Comparison of ENCODE assay signal across 18 cellular contexts in genomic region chr4:86848136-86848535, GRCh38. TPM values are rescaled to one million over a fixed set of nuclear protein-coding genes. Genes with fewer than 3 reads are reported as not detected.
A peak's percentile ranks its signal among the peaks of the same experiment; 100 is the strongest.
DNase-seq lines count a peak whose midpoint lies in the region; ATAC-seq, FAIRE-seq and TF ChIP-seq lines count a peak whose summit lies in the region.
"Had no signal": no experiment of that assay in that cellular context is flagged by ENCODE, and none has a peak within 500 bp of the region (broad histone marks: within the 10 kb centered on the region; RNA-seq: fewer than 3 reads in every experiment).

No MANE protein-coding gene starts in this region.

- H3K4me1 ChIP-seq in breast epithelium (no peaks in the 10 kb centered on the region), mammary epithelial cell (ENCODE audit: insufficient read depth, low read length) (peaks cover 36% of the 10 kb centered on the region), keratinocyte (ENCODE audit: control insufficient read depth, extremely low read depth, insufficient read depth, low read length) (peaks cover 52% of the 10 kb centered on the region), thyroid gland (peaks cover 6 to 17% of the 10 kb centered on the region in 2 donors), ascending aorta (no peaks in the 10 kb centered on the region)

- H3K9me1 ChIP-seq in keratinocyte (ENCODE audit: control insufficient read depth, extremely low read depth, insufficient read depth, low read length): no peaks in the 10 kb centered on the region

- H3K79me2 ChIP-seq in mammary epithelial cell (ENCODE audit: insufficient read depth, low read length) (no peaks in the 10 kb centered on the region), keratinocyte (ENCODE audit: control insufficient read depth, insufficient read depth, low read length) (peaks cover 54% of the 10 kb centered on the region)

- peak overlapping the region; percentile 68 for H2AFZ ChIP-seq in mammary epithelial cell (ENCODE audit: low read depth, low read length)
- H2AFZ ChIP-seq in keratinocyte (ENCODE audit: control insufficient read depth, low read length): no peak overlapping the region

- H3K4me3 ChIP-seq in breast epithelium (peak overlapping the region; percentile 14 to 59 (median 26)), mammary epithelial cell (replicated peaks in 1 of 3; ENCODE audit: insufficient read depth in 1 of 3, low read depth in 2 of 3, low read length in 3 of 3) (no peak overlapping the region), keratinocyte (ENCODE audit: control insufficient read depth in 2 of 3, extremely low read depth in 1 of 3, insufficient read depth in 2 of 3, low read depth in 1 of 3, low read length in 3 of 3) (peak overlapping the region; percentile 52 to 82 (median 68)), thyroid gland (replicated peaks in 1 of 3) (no peak overlapping the region), ascending aorta (no peak overlapping the region)
- H3K4me3 ChIP-seq: HAP-1 had no signal

- POLR2A ChIA-PET in MCF 10A (lab: Yijun Ruan, JAX): interaction anchor here (0.7 to 1.8 kb wide), 2 partner anchors 10 to 44 kb away, joined by 3 to 7 read pairs; no protein-coding TSS in a partner anchor

- TF ChIP-seq CTCF in breast epithelium (IDR thresholded peaks at IDR 0.05): no peak
- TF ChIP-seq CTCF in MCF 10A (IDR thresholded peaks at IDR 0.05; ENCODE audit: unreplicated experiment): no peak
- no peak for TF ChIP-seq CTCF in mammary epithelial cell (conservative IDR thresholded peaks at IDR 0.05 in 1 of 2, IDR thresholded peaks at IDR 0.05 in 1 of 2; ENCODE audit: extremely low read depth in 1 of 2, insufficient read depth in 1 of 2, low read depth in 1 of 2, low read length in 2 of 2)
- no peak for TF ChIP-seq CTCF in keratinocyte (optimal IDR thresholded peaks at IDR 0.05 in 1 of 3, IDR thresholded peaks at IDR 0.05 in 1 of 3, conservative IDR thresholded peaks at IDR 0.05 in 1 of 3; ENCODE audit: extremely low read depth in 1 of 3, insufficient read depth in 2 of 3, low read length in 3 of 3)
- no peak for TF ChIP-seq CTCF in thyroid gland (IDR thresholded peaks at IDR 0.05)
- TF ChIP-seq CTCF in ascending aorta (IDR thresholded peaks at IDR 0.05): no peak

- H3K36me3 ChIP-seq in breast epithelium: no peaks in the 10 kb centered on the region
- no peaks in the 10 kb centered on the region for H3K36me3 ChIP-seq in mammary epithelial cell (ENCODE audit: insufficient read depth, low read length)
- peaks cover 0 to 2% of the 10 kb centered on the region in 2 experiments for H3K36me3 ChIP-seq in keratinocyte (ENCODE audit: control insufficient read depth in 2 of 2, extremely low read depth in 1 of 2, insufficient read depth in 2 of 2, low read length in 2 of 2)
- H3K36me3 ChIP-seq in thyroid gland: no peaks in the 10 kb centered on the region
- H3K36me3 ChIP-seq in ascending aorta: no peaks in the 10 kb centered on the region
- H3K36me3 ChIP-seq: HAP-1 had no signal

- no peaks in the 10 kb centered on the region for H3K36me3 Mint-ChIP-seq in MCF 10A (ENCODE audit: insufficient read depth, unreplicated experiment)
- H3K36me3 Mint-ChIP-seq in activated T-helper 2 cell treated with anti-CD3 and anti-CD28 coated beads, Interferon-gamma antibody, Interleukin-2, Interleukin-4, amounts not matched to agents 10 μg/mL and 5 μg/mL and 100 μg/mL, durations not matched to agents 14 hours and 24 hours and 36 hours (ENCODE audit: low read depth): no peaks in the 10 kb centered on the region
- H3K36me3 Mint-ChIP-seq: activated naive CD8-positive, alpha-beta T cell treated with anti-CD3 and anti-CD28 coated beads, Interleukin-2, amount 10 ng/mL, durations not matched to agents 7 days and 5 days; CD4-positive, CD25-positive, alpha-beta regulatory T cell had no signal

- 79% methylated on average over 7 of the region's 7 CpGs for WGBS in mammary epithelial cell (ENCODE audit: low coverage, missing lambda C conversion rate)
- WGBS in thyroid gland, 2 donors: 69 to 70% methylated on average over 7 of the region's 7 CpGs

- H3K9me3 ChIP-seq in breast epithelium (no peaks in the 10 kb centered on the region), mammary epithelial cell (replicated peaks; ENCODE audit: insufficient read depth, low read length) (no peaks in the 10 kb centered on the region), keratinocyte (ENCODE audit: control insufficient read depth, low read depth, low read length) (no peaks in the 10 kb centered on the region), thyroid gland (no peaks in the 10 kb centered on the region), ascending aorta (no peaks in the 10 kb centered on the region)
- H3K9me3 ChIP-seq: HAP-1 had no signal

- no peaks in the 10 kb centered on the region for H3K27me3 Mint-ChIP-seq in MCF 10A (ENCODE audit: insufficient read depth, unreplicated experiment)
- no peaks in the 10 kb centered on the region for H3K27me3 Mint-ChIP-seq in activated T-helper 2 cell treated with anti-CD3 and anti-CD28 coated beads, Interferon-gamma antibody, Interleukin-2, Interleukin-4, amounts not matched to agents 10 μg/mL and 5 μg/mL and 100 μg/mL, durations not matched to agents 14 hours and 24 hours and 36 hours (ENCODE audit: low read depth)

- H3K4me1 Mint-ChIP-seq in MCF 10A (ENCODE audit: insufficient read depth, unreplicated experiment): peaks cover 28% of the 10 kb centered on the region
- no peaks in the 10 kb centered on the region for H3K4me1 Mint-ChIP-seq in activated T-helper 2 cell treated with anti-CD3 and anti-CD28 coated beads, Interferon-gamma antibody, Interleukin-2, Interleukin-4, amounts not matched to agents 10 μg/mL and 5 μg/mL and 100 μg/mL, durations not matched to agents 14 hours and 24 hours and 36 hours (ENCODE audit: low read depth)
- H3K4me1 Mint-ChIP-seq: activated naive CD8-positive, alpha-beta T cell treated with anti-CD3 and anti-CD28 coated beads, Interleukin-2, amount 10 ng/mL, durations not matched to agents 7 days and 5 days; CD4-positive, CD25-positive, alpha-beta regulatory T cell had no signal

- H3K4me3 Mint-ChIP-seq in MCF 10A (ENCODE audit: unreplicated experiment): no peak overlapping the region
- H3K4me3 Mint-ChIP-seq in activated T-helper 2 cell treated with anti-CD3 and anti-CD28 coated beads, Interferon-gamma antibody, Interleukin-2, Interleukin-4, amounts not matched to agents 10 μg/mL and 5 μg/mL and 100 μg/mL, durations not matched to agents 14 hours and 24 hours and 36 hours (ENCODE audit: low read depth): no peak overlapping the region
- H3K4me3 Mint-ChIP-seq: activated naive CD8-positive, alpha-beta T cell treated with anti-CD3 and anti-CD28 coated beads, Interleukin-2, amount 10 ng/mL, durations not matched to agents 7 days and 5 days; CD4-positive, CD25-positive, alpha-beta regulatory T cell had no signal

- BruUV-seq in MCF 10A (replicated peaks; lab: Mats Ljungman, UMichigan): no TSS peak
- no TSS peak for BruUV-seq in mammary epithelial cell (replicated peaks; lab: Mats Ljungman, UMichigan)

- peak; percentile 81 for FAIRE-seq in keratinocyte (lab: Jason Lieb, UNC)
- FAIRE-seq: HTR-8/SVneo had no signal

- DNase-seq in breast epithelium (ENCODE audit: low spot score in 2 of 2) (no peak), MCF 10A (ENCODE audit: unreplicated experiment) (no peak), mammary epithelial cell (no peak), keratinocyte (ENCODE audit: low read depth, low spot score) (no peak), thyroid gland (no peak), ascending aorta (ENCODE audit: low spot score in 2 of 2) (no peak)
- no peak for DNase-seq in activated T-helper 2 cell treated with anti-CD3 and anti-CD28 coated beads, Interferon-gamma antibody, Interleukin-2, Interleukin-4, amounts not matched to agents 10 μg/mL and 5 μg/mL and 100 μg/mL, durations not matched to agents 14 hours and 24 hours and 36 hours (ENCODE audit: low spot score)
- DNase-seq: activated CD4-positive, alpha-beta T cell treated with anti-CD3 and anti-CD28 coated beads, Interleukin-2, amount 50 U/mL, for 1 hour; activated naive CD8-positive, alpha-beta T cell treated with anti-CD3 and anti-CD28 coated beads, Interleukin-2, amount 10 ng/mL, durations not matched to agents 7 days and 5 days; activated T-cell treated with anti-CD3 and anti-CD28 coated beads, Interleukin-2, amount 50 U/mL, for 1 hour; CD4-positive, CD25-positive, alpha-beta regulatory T cell; DMS79 treated with DMSO at 0.1 percent for 48 hours; NCI-H1694 had no signal

- no peaks in the 10 kb centered on the region for H4K20me1 ChIP-seq in mammary epithelial cell (ENCODE audit: insufficient read depth, low read length)
- H4K20me1 ChIP-seq in keratinocyte (ENCODE audit: control insufficient read depth, extremely low read depth, insufficient read depth, low read length): no peaks in the 10 kb centered on the region

- no peak for ATAC-seq in GM21825 (IDR thresholded peaks at IDR 0.05; ENCODE audit: unreplicated experiment)

- H3K9ac ChIP-seq in mammary epithelial cell (ENCODE audit: insufficient read depth, low read length): no peak overlapping the region
- H3K9ac ChIP-seq in keratinocyte (ENCODE audit: control insufficient read depth, extremely low read depth, insufficient read depth, low read length): peak overlapping the region; percentile 87

- H3K27me3 ChIP-seq in breast epithelium: no peaks in the 10 kb centered on the region
- H3K27me3 ChIP-seq in mammary epithelial cell (ENCODE audit: insufficient read depth, low read length): no peaks in the 10 kb centered on the region
- H3K27me3 ChIP-seq in keratinocyte (ENCODE audit: control insufficient read depth, extremely low read depth, insufficient read depth, low read length): no peaks in the 10 kb centered on the region
- no peaks in the 10 kb centered on the region for H3K27me3 ChIP-seq in thyroid gland
- no peaks in the 10 kb centered on the region for H3K27me3 ChIP-seq in ascending aorta

- TF ChIP-seq POLR2A in breast epithelium (IDR thresholded peaks at IDR 0.05) (no peak), thyroid gland (IDR thresholded peaks at IDR 0.05) (no peak)

- no peaks in the 10 kb centered on the region for H3K9me3 Mint-ChIP-seq in MCF 10A (ENCODE audit: unreplicated experiment)
- no peaks in the 10 kb centered on the region for H3K9me3 Mint-ChIP-seq in activated T-helper 2 cell treated with anti-CD3 and anti-CD28 coated beads, Interferon-gamma antibody, Interleukin-2, Interleukin-4, amounts not matched to agents 10 μg/mL and 5 μg/mL and 100 μg/mL, durations not matched to agents 14 hours and 24 hours and 36 hours
- H3K9me3 Mint-ChIP-seq: activated naive CD8-positive, alpha-beta T cell treated with anti-CD3 and anti-CD28 coated beads, Interleukin-2, amount 10 ng/mL, durations not matched to agents 7 days and 5 days had no signal

- H3K27ac ChIP-seq in breast epithelium (peak overlapping the region; percentile 65 to 84), mammary epithelial cell (ENCODE audit: insufficient read depth, low read depth, low read length) (no peak overlapping the region), keratinocyte (ENCODE audit: control insufficient read depth, insufficient read depth, low read length) (peak overlapping the region; percentile 96), thyroid gland (peak overlapping the region; percentile 1 to 59 (median 26)), ascending aorta (peak overlapping the region in 1 of 2 donors; percentile 29)
- H3K27ac ChIP-seq: 22Rv1 had no signal

- CTCF ChIA-PET in MCF 10A (lab: Yijun Ruan, JAX) (interaction anchor here (0.6 to 0.9 kb wide), 2 partner anchors 15 to 35 kb away, joined by 3 to 6 read pairs; no protein-coding TSS in a partner anchor), mammary epithelial cell (lab: Charles Lee; ENCODE audit: low non-redundant PET) (interaction anchor here (0.6 to 0.8 kb wide), 2 partner anchors 348 to 349 kb away, joined by 3 to 5 read pairs; no protein-coding TSS in a partner anchor)

- H3K4me2 ChIP-seq in mammary epithelial cell (ENCODE audit: insufficient read depth, low read depth, low read length) (no peak overlapping the region), keratinocyte (ENCODE audit: control insufficient read depth, extremely low read depth, insufficient read depth, low read depth, low read length) (peak overlapping the region; percentile 95)

- in situ Hi-C loops in mammary epithelial cell (cut with MboI; ENCODE audit: low sequenced_read_pairs in 2 of 2): no loop called here

- intact Hi-C loops in breast epithelium (cut with DNase I; ENCODE audit: low total_unique reads) (no loop called here), MCF 10A (cut with micrococcal nuclease) (no loop called here), mammary epithelial cell (cut with micrococcal nuclease) (no loop called here), thyroid gland (cut with DNase I) (no loop called here), ascending aorta (cut with DNase I) (no loop called here)
- intact Hi-C loops in activated T-helper 2 cell treated with anti-CD3 and anti-CD28 coated beads, Interferon-gamma antibody, Interleukin-2, Interleukin-4, amounts not matched to agents 10 μg/mL and 5 μg/mL and 100 μg/mL, durations not matched to agents 14 hours and 24 hours and 36 hours (cut with micrococcal nuclease): no loop called here

- dilution Hi-C loops in mammary epithelial cell (cut with HindIII; ENCODE audit: low sequenced_read_pairs) (no loop called here), keratinocyte (cut with MboI; ENCODE audit: extremely low pct_ligation_motif_present, low sequenced_read_pairs) (no loop called here)

- H3K27ac Mint-ChIP-seq in MCF 10A (ENCODE audit: low read depth, unreplicated experiment): no peak overlapping the region
- no peak overlapping the region for H3K27ac Mint-ChIP-seq in activated T-helper 2 cell treated with anti-CD3 and anti-CD28 coated beads, Interferon-gamma antibody, Interleukin-2, Interleukin-4, amounts not matched to agents 10 μg/mL and 5 μg/mL and 100 μg/mL, durations not matched to agents 14 hours and 24 hours and 36 hours
- H3K27ac Mint-ChIP-seq: activated naive CD8-positive, alpha-beta T cell treated with anti-CD3 and anti-CD28 coated beads, Interleukin-2, amount 10 ng/mL, durations not matched to agents 7 days and 5 days; CD4-positive, CD25-positive, alpha-beta regulatory T cell had no signal

RNA-seq across cellular contexts. Expression of gene SLC10A6, which starts 1.0 kb away (rescaled TPM):
- 1 to 10 TPM; 4.0 to 5.9 (median 4.6) TPM for total RNA-seq in breast epithelium
- not detected in 2 replicates for total RNA-seq in MCF 10A (2022)
- total RNA-seq in mammary epithelial cell: 1 to 10 TPM in 1 of 2 donors, under 1 TPM in 1; 0.67 to 1.9 TPM
- polyA plus RNA-seq in mammary epithelial cell: 0.40 TPM
- not detected for polyA minus RNA-seq in mammary epithelial cell
- polyA plus RNA-seq in keratinocyte: 26.2 to 28.6 TPM (median 27.7 TPM) in 3 replicates
- 26.1 TPM for polyA plus RNA-seq in keratinocyte (2011; ENCODE audit: low read depth)
- polyA plus RNA-seq in keratinocyte (2011; cell fraction: cytosol; rRNA removed): 11.1 and 13.7 TPM in 2 replicates
- polyA plus RNA-seq in keratinocyte (2011; cell fraction: nucleus; rRNA removed): 44.9 and 47.5 TPM in 2 replicates
- 20.0 and 34.8 TPM in 2 replicates for polyA plus RNA-seq in keratinocyte (2012; ENCODE audit: low replicate concordance)
- 67.6 to 119 TPM (median 108 TPM) in 3 replicates for polyA minus RNA-seq in keratinocyte
- polyA minus RNA-seq in keratinocyte (2011; cell fraction: cytosol; rRNA and poly(A)+ RNA removed): 42.8 TPM
- polyA minus RNA-seq in keratinocyte (2011; cell fraction: nucleus; rRNA and poly(A)+ RNA removed): 95.7 and 152 TPM in 2 replicates
- 1 to 10 TPM; 1.5 to 7.1 (median 4.7) TPM for total RNA-seq in thyroid gland
- not detected in 2 replicates for total RNA-seq in activated T-helper 2 cell treated with anti-CD3 and anti-CD28 coated beads, Interferon-gamma antibody, Interleukin-2, Interleukin-4, amounts not matched to agents 10 μg/mL and 5 μg/mL and 100 μg/mL, durations not matched to agents 14 hours and 24 hours and 36 hours
- total RNA-seq in ascending aorta: 23.5 TPM
- total RNA-seq: activated naive CD8-positive, alpha-beta T cell treated with anti-CD3 and anti-CD28 coated beads, Interleukin-2, amount 10 ng/mL, durations not matched to agents 7 days and 5 days; CD4-positive, CD25-positive, alpha-beta regulatory T cell; NCI-H460 had no signal
- polyA plus RNA-seq: CD4-positive, CD25-positive, alpha-beta regulatory T cell had no signal

RNA-seq across cellular contexts. Expression of gene C4orf36, which starts 44.1 kb away (rescaled TPM):
- total RNA-seq in breast epithelium: 1 to 10 TPM in 2 of 3 donors, under 1 TPM in 1; 0.96 to 6.6 (median 5.7) TPM
- total RNA-seq in MCF 10A (2022): 2.9 and 3.5 TPM in 2 replicates
- 1 to 10 TPM; 2.7 to 5.7 TPM for total RNA-seq in mammary epithelial cell
- 3.0 TPM for polyA plus RNA-seq in mammary epithelial cell
- 36.6 TPM for polyA minus RNA-seq in mammary epithelial cell
- polyA plus RNA-seq in keratinocyte: 1.0 to 4.0 TPM (median 1.2 TPM) in 3 replicates
- polyA plus RNA-seq in keratinocyte (2011; ENCODE audit: low read depth): 0.37 TPM
- polyA plus RNA-seq in keratinocyte (2011; cell fraction: cytosol; rRNA removed): 1.7 and 2.9 TPM in 2 replicates
- 0.41 and 1.2 TPM in 2 replicates for polyA plus RNA-seq in keratinocyte (2011; cell fraction: nucleus; rRNA removed)
- polyA plus RNA-seq in keratinocyte (2012; ENCODE audit: low replicate concordance): 1.4 and 3.2 TPM in 2 replicates
- polyA minus RNA-seq in keratinocyte: 0.22 to 4.2 TPM (median 0.79 TPM) in 3 replicates
- not detected for polyA minus RNA-seq in keratinocyte (2011; cell fraction: cytosol; rRNA and poly(A)+ RNA removed)
- not detected in 2 replicates for polyA minus RNA-seq in keratinocyte (2011; cell fraction: nucleus; rRNA and poly(A)+ RNA removed)
- 1 to 10 TPM in 3 of 4 donors, not detected in 1; 2.3 to 5.3 (median 3.5) TPM for total RNA-seq in thyroid gland
- not detected in 2 replicates for total RNA-seq in activated T-helper 2 cell treated with anti-CD3 and anti-CD28 coated beads, Interferon-gamma antibody, Interleukin-2, Interleukin-4, amounts not matched to agents 10 μg/mL and 5 μg/mL and 100 μg/mL, durations not matched to agents 14 hours and 24 hours and 36 hours
- not detected for total RNA-seq in ascending aorta
- total RNA-seq: CD4-positive, CD25-positive, alpha-beta regulatory T cell had no signal
- polyA plus RNA-seq: CD4-positive, CD25-positive, alpha-beta regulatory T cell had no signal

Comparison
In these comparisons a context has a peak if more than half of its experiments do, and no peak if none do; other contexts are left out.
1. H3K4me3 ChIP-seq: peak in breast epithelium (3 of 3) and keratinocyte (3 of 3); none in mammary epithelial cell (0 of 3), thyroid gland (0 of 3) and ascending aorta (0 of 2).